Comparison of ENCODE assay signal across 17 cellular contexts in genomic region chr1:236122176-236122575, GRCh38. TPM values are rescaled to one million over a fixed set of nuclear protein-coding genes. Genes with fewer than 3 reads are reported as not detected.
DNase-seq lines count a peak whose midpoint lies in the region; ATAC-seq, FAIRE-seq and TF ChIP-seq lines count a peak whose summit lies in the region.
"Had no signal": no experiment of that assay in that cellular context is flagged by ENCODE, and none has a peak within 500 bp of the region (broad histone marks: within the 10 kb centered on the region; RNA-seq: fewer than 3 reads in every experiment).

No MANE protein-coding gene starts in this region.

- H3K36me3 ChIP-seq in gastrocnemius medialis (no peaks in the 10 kb centered on the region), right lobe of liver (no peaks in the 10 kb centered on the region)

- FAIRE-seq in GM12892 (lab: Jason Lieb, UNC) = peak; percentile 57
- FAIRE-seq: kidney had no signal

- in situ Hi-C loops in gastrocnemius medialis (cut with MboI; ENCODE audit: low sequenced_read_pairs in 4 of 4) = loop anchor here in 3 of 4 donors (25.0 kb wide), 2 partner anchors 740 to 1440 kb away; no protein-coding TSS in a partner anchor

- H3K27ac ChIP-seq in foreskin keratinocyte (no peak overlapping the region), gastrocnemius medialis (no peak overlapping the region), right lobe of liver (no peak overlapping the region)
- H3K27ac ChIP-seq: dorsolateral prefrontal cortex, VCaP had no signal

- no peaks in the 10 kb centered on the region for H3K27me3 ChIP-seq in foreskin keratinocyte
- H3K27me3 ChIP-seq in gastrocnemius medialis = no peaks in the 10 kb centered on the region
- H3K27me3 ChIP-seq in right lobe of liver = no peaks in the 10 kb centered on the region
- H3K27me3 ChIP-seq: dorsolateral prefrontal cortex had no signal

- WGBS in right lobe of liver (ENCODE audit: insufficient coverage, low coverage, low lambda C conversion rate, missing lambda C conversion rate) = 76% methylated on average over 7 of the region's 7 CpGs

- no peak for TF ChIP-seq CTCF in foreskin keratinocyte (conservative IDR thresholded peaks at IDR 0.05)
- TF ChIP-seq CTCF in gastrocnemius medialis (IDR thresholded peaks at IDR 0.05 in 4 of 5, conservative IDR thresholded peaks at IDR 0.05 in 1 of 5) = no peak
- no peak for TF ChIP-seq CTCF in right lobe of liver (IDR thresholded peaks at IDR 0.05)

- no peaks in the 10 kb centered on the region for H3K4me1 ChIP-seq in foreskin keratinocyte
- no peaks in the 10 kb centered on the region for H3K4me1 ChIP-seq in gastrocnemius medialis
- H3K4me1 ChIP-seq in right lobe of liver = no peaks in the 10 kb centered on the region

- H3K4me3 ChIP-seq in gastrocnemius medialis (no peak overlapping the region), right lobe of liver (no peak overlapping the region)
- H3K4me3 ChIP-seq: dorsolateral prefrontal cortex had no signal

- no peaks in the 10 kb centered on the region for H3K9me3 ChIP-seq in gastrocnemius medialis
- H3K9me3 ChIP-seq in right lobe of liver = no peaks in the 10 kb centered on the region

- TF ChIP-seq POLR2A in GM12892 (IDR thresholded peaks at IDR 0.05; ENCODE audit: low read depth, low read length) (no peak), gastrocnemius medialis (IDR thresholded peaks at IDR 0.05) (no peak), right lobe of liver (IDR thresholded peaks at IDR 0.05) (no peak)

- intact Hi-C loops in gastrocnemius medialis (cut with DNase I; ENCODE audit: low total_unique reads) = no loop called here
- intact Hi-C loops in right lobe of liver (cut with DNase I) = no loop called here

- ATAC-seq in GM18861 (IDR thresholded peaks at IDR 0.05; ENCODE audit: unreplicated experiment) = peak; percentile 53
- ATAC-seq in HG02610 (IDR thresholded peaks at IDR 0.05; ENCODE audit: unreplicated experiment) = peak; percentile 78
- ATAC-seq in foreskin keratinocyte = no peak
- no peak for ATAC-seq in gastrocnemius medialis
- ATAC-seq in right lobe of liver = no peak
- ATAC-seq: right cardiac atrium had no signal

- DNase-seq in GM12892 (ENCODE audit: insufficient read length) (no peak), foreskin keratinocyte (no peak), gastrocnemius medialis (no peak), kidney tubule cell (ENCODE audit: low spot score) (no peak), right lobe of liver (no peak)
- peak; percentile 44 to 56 for DNase-seq in activated T-cell treated with anti-CD3 and anti-CD28 coated beads, Interleukin-2, amount 50 U/mL, for 48 hours
- DNase-seq: amniotic stem cell; CD4-positive, CD25-positive, alpha-beta regulatory T cell; dorsolateral prefrontal cortex; foreskin fibroblast; H7; kidney; NCI-H524 treated with DMSO at 0.1 percent for 48 hours; right cardiac atrium had no signal

RNA-seq across cellular contexts. Expression of gene GPR137B, which starts 20.2 kb away (rescaled TPM):
- polyA plus RNA-seq in GM12892 (2012; ENCODE audit: missing spikeins) = 19.5 TPM
- total RNA-seq in foreskin keratinocyte (7.5 and 9.4 TPM in 2 replicates), gastrocnemius medialis (1 to 10 TPM in 3 of 4 donors, under 1 TPM in 1; 0.75 to 5.5 (median 5.4) TPM), right lobe of liver (10 to 100 TPM in 2 of 6 experiments, 1 to 10 TPM in 4; 4.3 to 22.2 (median 7.6) TPM)
- polyA plus RNA-seq in foreskin keratinocyte = 6.0 and 7.0 TPM in 2 replicates

RNA-seq across cellular contexts. Expression of gene NID1, which starts 57.3 kb away (rescaled TPM):
- 6.5 TPM for polyA plus RNA-seq in GM12892 (2012; ENCODE audit: missing spikeins)
- total RNA-seq in foreskin keratinocyte (8.5 and 17.5 TPM in 2 replicates), gastrocnemius medialis (10 to 100 TPM; 33.7 to 79.0 (median 51.7) TPM), right lobe of liver (10 to 100 TPM; 45.7 to 67.1 (median 59.1) TPM)
- polyA plus RNA-seq in foreskin keratinocyte = 3.4 and 5.6 TPM in 2 replicates
- polyA plus RNA-seq: CD4-positive, CD25-positive, alpha-beta regulatory T cell had no signal

Comparison
In these comparisons a context has a peak if more than half of its experiments do, and no peak if none do; other contexts are left out.
1. DNase-seq: peak in activated T-cell treated with anti-CD3 and anti-CD28 coated beads, Interleukin-2, amount 50 U/mL, for 48 hours (2 of 2); none in GM12892 (single experiment), foreskin keratinocyte (0 of 2), gastrocnemius medialis (0 of 2), kidney tubule cell (single experiment) and right lobe of liver (0 of 3).
2. ATAC-seq: peak in GM18861 (single experiment) and HG02610 (single experiment); none in foreskin keratinocyte (single experiment), gastrocnemius medialis (0 of 2) and right lobe of liver (0 of 4).